ENCODE assay signal across 20 cellular contexts in the genomic region with DNA sequence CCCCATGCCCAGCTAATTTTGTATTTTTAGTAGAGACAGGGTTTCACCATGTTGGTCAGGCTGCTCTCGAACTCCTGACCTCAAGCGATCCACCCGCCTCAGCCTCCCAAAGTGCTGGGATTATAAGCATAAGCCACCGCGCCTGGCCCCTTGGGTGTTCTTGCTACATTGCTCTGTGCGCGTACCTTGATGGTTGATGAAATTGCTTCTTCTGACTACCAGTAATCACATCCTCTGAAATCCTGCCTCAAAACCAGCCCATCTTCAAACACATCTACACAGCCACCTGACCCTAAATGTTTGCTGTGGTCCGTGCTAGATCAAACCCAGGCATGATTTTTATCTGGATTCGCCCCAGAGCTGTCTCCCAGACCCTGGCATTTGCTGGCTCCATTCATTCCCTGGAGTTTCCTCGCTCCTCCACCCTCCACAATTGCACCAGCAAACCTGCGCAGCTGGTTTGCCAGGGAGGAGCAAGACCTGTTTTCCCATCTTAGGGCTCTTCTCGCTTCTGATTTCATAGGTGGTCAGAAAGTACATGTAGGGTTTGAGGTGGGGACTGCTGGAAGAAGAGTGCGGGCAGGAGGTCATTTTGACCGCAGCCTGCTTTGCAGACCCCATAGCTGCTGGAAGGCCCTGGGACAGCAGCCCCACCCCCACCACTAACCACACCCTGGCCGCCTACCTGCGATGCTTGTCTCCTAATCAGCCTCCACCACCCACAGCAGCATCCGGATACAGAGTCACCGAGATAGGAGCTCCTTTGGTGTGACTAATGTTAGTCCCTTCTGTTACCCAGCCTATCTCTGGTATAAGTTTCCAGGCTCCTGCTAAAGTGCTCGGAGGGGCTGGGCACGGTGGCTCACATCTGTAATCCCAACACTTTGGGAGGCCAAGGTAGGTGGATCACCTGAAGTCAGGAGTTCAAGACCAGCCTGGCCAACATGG. TPM values are rescaled to one million over a fixed set of nuclear protein-coding genes. Genes with fewer than 3 reads are reported as not detected.
DNase-seq lines count a peak whose midpoint lies in the region; TF ChIP-seq lines count a peak whose summit lies in the region.
"Had no signal": no experiment of that assay in that cellular context is flagged by ENCODE, and none has a peak within 500 bp of the region (broad histone marks: within the 10 kb centered on the region; RNA-seq: fewer than 3 reads in every experiment).

No MANE protein-coding gene starts in this region.

- H3K27me3 ChIP-seq in Caco-2 (replicated peaks; ENCODE audit: control insufficient read depth, insufficient read depth, low read length): no peaks in the 10 kb centered on the region
- H3K27me3 ChIP-seq: BLaER1 treated with 17β-estradiol and CSF1 and Interleukin-3, amounts not matched to agents 10 nM and 100 nM; heart right ventricle; neutrophil; stomach; tibial artery had no signal

- POLR2A ChIA-PET in Caco-2 (lab: Charles Lee): no interaction called here

- H3K9me3 ChIP-seq in Caco-2: no peaks in the 10 kb centered on the region
- H3K9me3 ChIP-seq: BLaER1 treated with 17β-estradiol and CSF1 and Interleukin-3, amounts not matched to agents 10 nM and 100 nM; heart right ventricle; neutrophil; stomach; tibial artery had no signal

- H3K36me3 ChIP-seq in Caco-2 (ENCODE audit: control insufficient read depth, insufficient read depth, low read length): no peaks in the 10 kb centered on the region
- H3K36me3 ChIP-seq: BLaER1 treated with 17β-estradiol and CSF1 and Interleukin-3, amounts not matched to agents 10 nM and 100 nM; neutrophil; stomach; tibial artery had no signal

- intact Hi-C loops in Caco-2 (cut with micrococcal nuclease; ENCODE audit: unreplicated experiment): loop anchor here (5.0 kb wide), 1 partner anchor 158 kb away; the partner anchor contains the start of gene ODF2

- H3K4me3 Mint-ChIP-seq in Caco-2 (ENCODE audit: unreplicated experiment) (peak overlapping the region; percentile 10), neural crest cell (no peak overlapping the region), osteocyte (ENCODE audit: unreplicated experiment) (no peak overlapping the region)
- H3K4me3 Mint-ChIP-seq: activated CD8-positive, alpha-beta memory T cell treated with anti-CD3 and anti-CD28 coated beads, Interleukin-2, amount 10 ng/mL, durations not matched to agents 7 days and 5 days had no signal

- DNase-seq in Caco-2 (peak in 1 of 2 experiments; percentile 48), HT-29 (ENCODE audit: low spot score) (peak; percentile 84), epithelial cell of esophagus (ENCODE audit: low read depth) (peak; percentile 78), neural crest cell (ENCODE audit: low read depth, low spot score) (no peak), NCI-H1417 (lab: John Stamatoyannopoulos, UW) (no peak), osteocyte (ENCODE audit: extremely low spot score, unreplicated experiment) (no peak), A172 (ENCODE audit: low spot score) (no peak)
- DNase-seq: activated CD4-positive, CD25-positive, alpha-beta regulatory T cell; activated CD8-positive, alpha-beta memory T cell treated with anti-CD3 and anti-CD28 coated beads, Interleukin-2, amount 10 ng/mL, durations not matched to agents 7 days and 5 days; activated naive CD4-positive, alpha-beta T cell treated with Interleukin-2 at 50 U/mL for 16 hours; cerebellar nuclear complex; heart right ventricle; NCI-H1694; stimulated activated CD4-positive, alpha-beta T cell treated with anti-CD3 and anti-CD28 coated beads, Interleukin-1b, Interleukin-23, amount 100 ng/mL, for 48 hours; stomach; tibial artery had no signal

- BruUV-seq in Caco-2 (replicated peaks; lab: Mats Ljungman, UMichigan): no TSS peak

- no peaks in the 10 kb centered on the region for H3K9me3 Mint-ChIP-seq in Caco-2 (ENCODE audit: unreplicated experiment)
- no peaks in the 10 kb centered on the region for H3K9me3 Mint-ChIP-seq in neural crest cell
- no peaks in the 10 kb centered on the region for H3K9me3 Mint-ChIP-seq in osteocyte (ENCODE audit: unreplicated experiment)

- H3K4me1 ChIP-seq in Caco-2: peaks cover 29% of the 10 kb centered on the region
- H3K4me1 ChIP-seq: tibial artery had no signal

- TF ChIP-seq CTCF in Caco-2 (IDR thresholded peaks at IDR 0.05; ENCODE audit: insufficient read depth in 1 of 2, low read depth in 1 of 2, low read length in 1 of 2, severe bottlenecking in 1 of 2, unreplicated experiment in 1 of 2) (no peak), epithelial cell of esophagus (IDR thresholded peaks at IDR 0.05; ENCODE audit: insufficient read depth, low read depth, low read length, missing control alignments) (no peak), neural crest cell (conservative IDR thresholded peaks at IDR 0.05) (no peak), osteocyte (IDR thresholded peaks at IDR 0.05) (no peak)

- H3K27ac Mint-ChIP-seq in Caco-2 (ENCODE audit: unreplicated experiment): peak overlapping the region; percentile 53
- H3K27ac Mint-ChIP-seq in neural crest cell (ENCODE audit: unreplicated experiment): peak overlapping the region; percentile 51
- no peak overlapping the region for H3K27ac Mint-ChIP-seq in osteocyte (ENCODE audit: unreplicated experiment)
- H3K27ac Mint-ChIP-seq: activated CD8-positive, alpha-beta memory T cell treated with anti-CD3 and anti-CD28 coated beads, Interleukin-2, amount 10 ng/mL, durations not matched to agents 7 days and 5 days had no signal

- H3K4me1 Mint-ChIP-seq in Caco-2 (ENCODE audit: low read depth, unreplicated experiment) (peaks cover 13% of the 10 kb centered on the region), neural crest cell (peaks cover 5% of the 10 kb centered on the region), osteocyte (ENCODE audit: unreplicated experiment) (peaks cover 6% of the 10 kb centered on the region)

- H3K4me3 ChIP-seq in Caco-2 (ENCODE audit: low read depth, low read length): no peak overlapping the region
- H3K4me3 ChIP-seq in epithelial cell of esophagus (ENCODE audit: low read length): no peak overlapping the region
- H3K4me3 ChIP-seq: BLaER1 treated with 17β-estradiol and CSF1 and Interleukin-3, amounts not matched to agents 10 nM and 100 nM; heart right ventricle; lung; smooth muscle cell; stomach; tibial artery had no signal

- H3K27me3 Mint-ChIP-seq in Caco-2 (ENCODE audit: insufficient read depth, unreplicated experiment) (no peaks in the 10 kb centered on the region), neural crest cell (ENCODE audit: low read depth) (no peaks in the 10 kb centered on the region), osteocyte (ENCODE audit: unreplicated experiment) (no peaks in the 10 kb centered on the region)
- H3K27me3 Mint-ChIP-seq: activated CD8-positive, alpha-beta memory T cell treated with anti-CD3 and anti-CD28 coated beads, Interleukin-2, amount 10 ng/mL, durations not matched to agents 7 days and 5 days had no signal

- CTCF ChIA-PET in Caco-2 (lab: Charles Lee): interaction anchor here (1.9 kb wide), 1 partner anchor 64 kb away, joined by 4 read pairs; no protein-coding TSS in a partner anchor

- H3K36me3 Mint-ChIP-seq in Caco-2 (ENCODE audit: insufficient read depth, unreplicated experiment) (peaks cover 14% of the 10 kb centered on the region), neural crest cell (ENCODE audit: low read depth) (no peaks in the 10 kb centered on the region), osteocyte (ENCODE audit: unreplicated experiment) (no peaks in the 10 kb centered on the region)
- H3K36me3 Mint-ChIP-seq: activated CD8-positive, alpha-beta memory T cell treated with anti-CD3 and anti-CD28 coated beads, Interleukin-2, amount 10 ng/mL, durations not matched to agents 7 days and 5 days had no signal

RNA-seq across cellular contexts. Expression of gene SWI5, which starts 22.7 kb away (rescaled TPM):
- total RNA-seq in Caco-2 (2022) (18.0 and 19.8 TPM in 2 replicates), neural crest cell (17.1 and 20.7 TPM in 2 replicates), osteocyte (24.7 and 26.4 TPM in 2 replicates)
- total RNA-seq in HT-29 (2014; rRNA removed; shearing (Covaris generic)): 51.4 and 52.6 TPM in 2 replicates
- 110 and 118 TPM in 2 replicates for total RNA-seq in A172 (2014; rRNA removed; shearing (Covaris generic))

RNA-seq across cellular contexts. Expression of gene GOLGA2, which starts 23.0 kb away (rescaled TPM):
- total RNA-seq in Caco-2 (2022): 97.7 and 102 TPM in 2 replicates
- 59.0 and 63.4 TPM in 2 replicates for total RNA-seq in HT-29 (2014; rRNA removed; shearing (Covaris generic))
- 56.9 and 64.1 TPM in 2 replicates for total RNA-seq in neural crest cell
- 176 and 184 TPM in 2 replicates for total RNA-seq in osteocyte
- total RNA-seq in A172 (2014; rRNA removed; shearing (Covaris generic)): 118 and 155 TPM in 2 replicates

RNA-seq across cellular contexts. Expression of gene TRUB2, which starts 23.4 kb away (rescaled TPM):
- total RNA-seq in Caco-2 (2022) (34.1 and 37.4 TPM in 2 replicates), neural crest cell (33.4 and 35.0 TPM in 2 replicates), osteocyte (27.0 and 27.3 TPM in 2 replicates)
- 66.9 and 69.8 TPM in 2 replicates for total RNA-seq in HT-29 (2014; rRNA removed; shearing (Covaris generic))
- total RNA-seq in A172 (2014; rRNA removed; shearing (Covaris generic)): 28.8 and 30.5 TPM in 2 replicates

RNA-seq across cellular contexts. Expression of gene COQ4, which starts 23.8 kb away (rescaled TPM):
- 48.9 and 49.5 TPM in 2 replicates for total RNA-seq in Caco-2 (2022)
- total RNA-seq in HT-29 (2014; rRNA removed; shearing (Covaris generic)): 71.3 and 76.1 TPM in 2 replicates
- 50.8 and 51.0 TPM in 2 replicates for total RNA-seq in neural crest cell
- 38.4 and 39.2 TPM in 2 replicates for total RNA-seq in osteocyte
- 68.4 and 70.0 TPM in 2 replicates for total RNA-seq in A172 (2014; rRNA removed; shearing (Covaris generic))

RNA-seq across cellular contexts. Expression of gene SLC27A4, which starts 41.5 kb away (rescaled TPM):
- total RNA-seq in Caco-2 (2022) (21.1 and 22.8 TPM in 2 replicates), neural crest cell (43.0 and 45.6 TPM in 2 replicates), osteocyte (39.4 and 41.7 TPM in 2 replicates)
- 34.9 and 38.2 TPM in 2 replicates for total RNA-seq in HT-29 (2014; rRNA removed; shearing (Covaris generic))
- 50.1 and 51.6 TPM in 2 replicates for total RNA-seq in A172 (2014; rRNA removed; shearing (Covaris generic))

Comparison
In these comparisons a context has a peak if more than half of its experiments do, and no peak if none do; other contexts are left out.
1. DNase-seq: peak in HT-29 (single experiment) and epithelial cell of esophagus (single experiment); none in neural crest cell (single experiment), NCI-H1417 (0 of 3), osteocyte (single experiment) and A172 (single experiment).